Comparison of ENCODE assay signal across 14 cellular contexts in genomic region chr18:55863876-55864275, GRCh38.
DNase-seq lines count a peak whose midpoint lies in the region; ATAC-seq and TF ChIP-seq lines count a peak whose summit lies in the region.
"Had no signal": no experiment of that assay in that cellular context is flagged by ENCODE, and none has a peak within 500 bp of the region (broad histone marks: within the 10 kb centered on the region; RNA-seq: fewer than 3 reads in every experiment).

No MANE protein-coding gene starts in this region.

- H3K9me2 ChIP-seq in GM23338 (ENCODE audit: insufficient read depth): no peaks in the 10 kb centered on the region
- no peaks in the 10 kb centered on the region for H3K9me2 ChIP-seq in SK-N-SH

- POLR2A ChIA-PET in SK-N-SH (lab: Yijun Ruan, JAX): no interaction called here

- H3K4me3 Mint-ChIP-seq in GM23338 (no peak overlapping the region), Calu3 (ENCODE audit: low read depth, unreplicated experiment) (no peak overlapping the region)
- no peak overlapping the region for H3K4me3 Mint-ChIP-seq in activated CD4-positive, alpha-beta T cell treated with anti-CD3 and anti-CD28 coated beads, Interleukin-2, amount 10 ng/mL, durations not matched to agents 24 days and 14 days
- H3K4me3 Mint-ChIP-seq in stimulated activated naive B cell treated with anti-CD40 and anti-IgM and Interleukin-4, amounts not matched to agents 10 μg/mL and 1 μg/mL and 100 μg/mL, for 72 hours: no peak overlapping the region

- TF ChIP-seq RAD21 in SK-N-SH (IDR thresholded peaks at IDR 0.05; ENCODE audit: low read length): peak; percentile 49

- no peak overlapping the region for H2AFZ ChIP-seq in GM23338
- H2AFZ ChIP-seq in SK-N-SH (ENCODE audit: low read depth): peak overlapping the region; percentile 70; the same call in 1 of the 2 replicates
- no peak overlapping the region for H2AFZ ChIP-seq in smooth muscle cell (ENCODE audit: low read depth)

- BruUV-seq in Calu3 (replicated peaks; lab: Mats Ljungman, UMichigan): no TSS peak

- no peaks in the 10 kb centered on the region for H4K20me1 ChIP-seq in GM23338 (replicated peaks; ENCODE audit: insufficient read depth)
- no peaks in the 10 kb centered on the region for H4K20me1 ChIP-seq in SK-N-SH (ENCODE audit: insufficient read depth)
- H4K20me1 ChIP-seq in smooth muscle cell (ENCODE audit: low read depth): no peaks in the 10 kb centered on the region

- H3K27ac Mint-ChIP-seq in GM23338 (peak overlapping the region; percentile 38; the same call in 1 of the 2 replicates), Calu3 (ENCODE audit: unreplicated experiment) (no peak overlapping the region)
- no peak overlapping the region for H3K27ac Mint-ChIP-seq in activated CD4-positive, alpha-beta T cell treated with anti-CD3 and anti-CD28 coated beads, Interleukin-2, amount 10 ng/mL, durations not matched to agents 24 days and 14 days
- no peak overlapping the region for H3K27ac Mint-ChIP-seq in stimulated activated naive B cell treated with anti-CD40 and anti-IgM and Interleukin-4, amounts not matched to agents 10 μg/mL and 1 μg/mL and 100 μg/mL, for 72 hours

- H3K9ac ChIP-seq in SK-N-SH (no peak overlapping the region), smooth muscle cell (ENCODE audit: low read depth) (no peak overlapping the region)

- ATAC-seq in GM23338: no peak
- no peak for ATAC-seq in stimulated activated naive B cell treated with anti-CD40 and anti-IgM and Interleukin-4, amounts not matched to agents 10 μg/mL and 1 μg/mL and 100 μg/mL, for 72 hours (replicated peaks)
- ATAC-seq: psoas muscle had no signal

- CTCF ChIA-PET in SK-N-SH (lab: Yijun Ruan, JAX) (interaction anchor here (0.8 to 1.4 kb wide), 7 partner anchors 12 to 629 kb away, joined by 3 read pairs; no protein-coding TSS in a partner anchor), Calu3 (lab: Charles Lee) (no interaction called here)

- peak overlapping the region; percentile 33 for H3K4me2 ChIP-seq in GM23338
- no peak overlapping the region for H3K4me2 ChIP-seq in SK-N-SH
- H3K4me2 ChIP-seq in smooth muscle cell: peak overlapping the region; percentile 68

- 26% methylated on average over 7 of the region's 7 CpGs for whole genome bisulfite sequencing in SK-N-SH (ENCODE audit: low lambda C conversion rate)
- 11% methylated on average over 7 of the region's 7 CpGs for WGBS in smooth muscle cell (ENCODE audit: low lambda C conversion rate)

- H3K27ac ChIP-seq in GM23338 (ENCODE audit: low read depth): 0 out of 2 replicates have a peak overlapping the region, but pooled peaks have one; percentile 4
- H3K27ac ChIP-seq in SK-N-SH (ENCODE audit: low read depth in 2 of 2, low read length in 1 of 2): peak overlapping the region; percentile 15 to 95; a peak in 3 of 4 replicates
- H3K27ac ChIP-seq in smooth muscle cell (ENCODE audit: low read depth): peak overlapping the region; percentile 49
- H3K27ac ChIP-seq: psoas muscle had no signal

- TF ChIP-seq CTCF in GM23338 (conservative IDR thresholded peaks at IDR 0.05; ENCODE audit: low read depth in 2 of 2): no peak
- no peak for TF ChIP-seq CTCF in SK-N-SH (IDR thresholded peaks at IDR 0.05)
- no peak for TF ChIP-seq CTCF in smooth muscle cell (IDR thresholded peaks at IDR 0.05; ENCODE audit: borderline replicate concordance, insufficient read depth, poor library complexity, severe bottlenecking)
- TF ChIP-seq CTCF in Calu3 (IDR thresholded peaks at IDR 0.05; ENCODE audit: unreplicated experiment): no peak

- TF ChIP-seq EP300 in SK-N-SH (IDR thresholded peaks at IDR 0.05; ENCODE audit: borderline replicate concordance in 1 of 2, low read depth in 1 of 2, low read length in 1 of 2): peak in 1 of 2 experiments; percentile 82; a peak in 3 of 4 replicates

- intact Hi-C loops in activated CD4-positive, alpha-beta T cell treated with anti-CD3 and anti-CD28 coated beads, Interleukin-2, amount 10 ng/mL, durations not matched to agents 24 days and 14 days (cut with micrococcal nuclease): no loop called here
- intact Hi-C loops in Calu3 (cut with micrococcal nuclease; ENCODE audit: unreplicated experiment): loop anchor here (5.0 kb wide), 1 partner anchor 447 kb away; no protein-coding TSS in a partner anchor

- H3K27me3 Mint-ChIP-seq in GM23338 (ENCODE audit: insufficient read depth, low read depth, poor library complexity) (peaks cover 4% of the 10 kb centered on the region), Calu3 (ENCODE audit: unreplicated experiment) (peaks cover 8% of the 10 kb centered on the region)
- H3K27me3 Mint-ChIP-seq in activated CD4-positive, alpha-beta T cell treated with anti-CD3 and anti-CD28 coated beads, Interleukin-2, amount 10 ng/mL, durations not matched to agents 24 days and 14 days: no peaks in the 10 kb centered on the region
- H3K27me3 Mint-ChIP-seq in stimulated activated naive B cell treated with anti-CD40 and anti-IgM and Interleukin-4, amounts not matched to agents 10 μg/mL and 1 μg/mL and 100 μg/mL, for 72 hours: peaks cover 4 to 10% of the 10 kb centered on the region in 2 donors

- H3K4me1 ChIP-seq in GM23338 (ENCODE audit: insufficient read depth) (peaks cover 46% of the 10 kb centered on the region), SK-N-SH (ENCODE audit: control insufficient read depth in 1 of 2, insufficient read depth in 2 of 2, low read depth in 1 of 2, low read length in 1 of 2) (peaks cover 6 to 24% of the 10 kb centered on the region in 2 experiments; a peak in 3 of 4 replicates), smooth muscle cell (ENCODE audit: low read depth) (peaks cover 18% of the 10 kb centered on the region)

- no peaks in the 10 kb centered on the region for H3K79me2 ChIP-seq in GM23338 (replicated peaks; ENCODE audit: insufficient read depth)
- H3K79me2 ChIP-seq in SK-N-SH (ENCODE audit: insufficient read depth): no peaks in the 10 kb centered on the region
- no peaks in the 10 kb centered on the region for H3K79me2 ChIP-seq in smooth muscle cell (ENCODE audit: low read depth)

- DNase-seq in GM23338 (ENCODE audit: low spot score) (peak; percentile 25), SK-N-SH (peak; percentile 39), foreskin melanocyte (peak; percentile 32), smooth muscle cell (lab: John Stamatoyannopoulos, UW; ENCODE audit: unreplicated experiment) (no peak), Calu3 (no peak)
- DNase-seq in activated CD4-positive, alpha-beta T cell treated with anti-CD3 and anti-CD28 coated beads, Interleukin-2, amount 50 U/mL, for 1 hour: no peak
- DNase-seq in activated CD4-positive, alpha-beta T cell treated with anti-CD3 and anti-CD28 coated beads, Interleukin-2, amount 10 ng/mL, durations not matched to agents 24 days and 14 days: no peak
- no peak for DNase-seq in stimulated activated naive B cell treated with anti-CD40 and anti-IgM and Interleukin-4, amounts not matched to agents 10 μg/mL and 1 μg/mL and 100 μg/mL, for 72 hours
- DNase-seq: activated naive CD4-positive, alpha-beta T cell treated with Interleukin-2 at 50 U/mL for 16 hours; caudate nucleus; MM.1S; psoas muscle; RPMI8226; T1000 had no signal

- H3K9me3 Mint-ChIP-seq in GM23338 (no peaks in the 10 kb centered on the region), Calu3 (ENCODE audit: low read depth, unreplicated experiment) (no peaks in the 10 kb centered on the region)
- no peaks in the 10 kb centered on the region for H3K9me3 Mint-ChIP-seq in activated CD4-positive, alpha-beta T cell treated with anti-CD3 and anti-CD28 coated beads, Interleukin-2, amount 10 ng/mL, durations not matched to agents 24 days and 14 days
- H3K9me3 Mint-ChIP-seq in stimulated activated naive B cell treated with anti-CD40 and anti-IgM and Interleukin-4, amounts not matched to agents 10 μg/mL and 1 μg/mL and 100 μg/mL, for 72 hours: no peaks in the 10 kb centered on the region

- H3K27me3 ChIP-seq in GM23338 (ENCODE audit: insufficient read depth) (no peaks in the 10 kb centered on the region), SK-N-SH (ENCODE audit: insufficient read depth) (no peaks in the 10 kb centered on the region), smooth muscle cell (ENCODE audit: low read depth) (no peaks in the 10 kb centered on the region)

- H3K9me3 ChIP-seq in SK-N-SH: no peaks in the 10 kb centered on the region
- no peaks in the 10 kb centered on the region for H3K9me3 ChIP-seq in smooth muscle cell (replicated peaks; ENCODE audit: low read depth)
- H3K9me3 ChIP-seq: psoas muscle had no signal

- no peaks in the 10 kb centered on the region for H3K36me3 Mint-ChIP-seq in GM23338 (ENCODE audit: low read depth)
- no peaks in the 10 kb centered on the region for H3K36me3 Mint-ChIP-seq in activated CD4-positive, alpha-beta T cell treated with anti-CD3 and anti-CD28 coated beads, Interleukin-2, amount 10 ng/mL, durations not matched to agents 24 days and 14 days (ENCODE audit: low read depth)
- peaks cover 0 to 2% of the 10 kb centered on the region in 2 donors for H3K36me3 Mint-ChIP-seq in stimulated activated naive B cell treated with anti-CD40 and anti-IgM and Interleukin-4, amounts not matched to agents 10 μg/mL and 1 μg/mL and 100 μg/mL, for 72 hours
- H3K36me3 Mint-ChIP-seq in Calu3 (ENCODE audit: insufficient read depth, unreplicated experiment): no peaks in the 10 kb centered on the region

- H3F3A ChIP-seq in GM23338 (replicated peaks; ENCODE audit: low read depth) (no peaks in the 10 kb centered on the region), SK-N-SH (replicated peaks; ENCODE audit: insufficient read depth) (no peaks in the 10 kb centered on the region), smooth muscle cell (ENCODE audit: low read depth) (no peaks in the 10 kb centered on the region)

- H3K4me3 ChIP-seq in GM23338: no peak overlapping the region
- no peak overlapping the region for H3K4me3 ChIP-seq in SK-N-SH (ENCODE audit: low read depth in 2 of 2, low read length in 1 of 2)
- no peak overlapping the region for H3K4me3 ChIP-seq in smooth muscle cell

- H3K4me1 Mint-ChIP-seq in GM23338 (peaks cover 53% of the 10 kb centered on the region), Calu3 (ENCODE audit: low read depth, unreplicated experiment) (no peaks in the 10 kb centered on the region)
- no peaks in the 10 kb centered on the region for H3K4me1 Mint-ChIP-seq in activated CD4-positive, alpha-beta T cell treated with anti-CD3 and anti-CD28 coated beads, Interleukin-2, amount 10 ng/mL, durations not matched to agents 24 days and 14 days
- no peaks in the 10 kb centered on the region for H3K4me1 Mint-ChIP-seq in stimulated activated naive B cell treated with anti-CD40 and anti-IgM and Interleukin-4, amounts not matched to agents 10 μg/mL and 1 μg/mL and 100 μg/mL, for 72 hours

- H3K36me3 ChIP-seq in GM23338 (ENCODE audit: insufficient read depth): no peaks in the 10 kb centered on the region
- H3K36me3 ChIP-seq in SK-N-SH (replicated peaks in 1 of 2; ENCODE audit: control insufficient read depth in 1 of 2, insufficient read depth in 2 of 2, low read length in 1 of 2): no peaks in the 10 kb centered on the region
- H3K36me3 ChIP-seq in smooth muscle cell (ENCODE audit: low read depth): no peaks in the 10 kb centered on the region

TF ChIP-seq in SK-N-SH, 30 proteins besides CTCF, POLR2A, EP300 and RAD21 (continues in another document):
- no peak for TF ChIP-seq SMC3 (IDR thresholded peaks at IDR 0.05; ENCODE audit: low read depth, low read length)

Comparison
In these comparisons a context has a peak if more than half of its experiments do, and no peak if none do; other contexts are left out.
1. DNase-seq: peak in GM23338 (single experiment), SK-N-SH (single experiment) and foreskin melanocyte (single experiment); none in smooth muscle cell (single experiment), activated CD4-positive, alpha-beta T cell treated with anti-CD3 and anti-CD28 coated beads, Interleukin-2, amount 50 U/mL, for 1 hour (single experiment), activated CD4-positive, alpha-beta T cell treated with anti-CD3 and anti-CD28 coated beads, Interleukin-2, amount 10 ng/mL, durations not matched to agents 24 days and 14 days (single experiment), stimulated activated naive B cell treated with anti-CD40 and anti-IgM and Interleukin-4, amounts not matched to agents 10 μg/mL and 1 μg/mL and 100 μg/mL, for 72 hours (single experiment) and Calu3 (single experiment).
2. H3K27ac ChIP-seq: peak in every context shown above with its lines; median percentile 55 in SK-N-SH; 49 in smooth muscle cell; 4 in GM23338.